9 cellular contexts compared by ENCODE assay signal in genomic region chr15:88788036-88788435, GRCh38. TPM values are rescaled to one million over a fixed set of nuclear protein-coding genes. Genes with fewer than 3 reads are reported as not detected.
"Had no signal": no experiment of that assay in that cellular context is flagged by ENCODE, and none has a peak within 500 bp of the region (broad histone marks: within the 10 kb centered on the region; RNA-seq: fewer than 3 reads in every experiment).

No MANE protein-coding gene starts in this region.

- H3K4me1 ChIP-seq: HAP-1 had no signal

- DNase-seq: HFFc6 had no signal

- H3K4me3 ChIP-seq: GM23338, HAP-1 had no signal

- H3K9me3 ChIP-seq: HAP-1 had no signal

- H3K9me3 Mint-ChIP-seq: GM23338, HFFc6 had no signal

- H3K36me3 Mint-ChIP-seq: IgD-negative memory B cell had no signal

- ATAC-seq: GM23338, HCT116, HepG2 had no signal

- H3K27ac ChIP-seq: HL-60 had no signal

- H3K4me3 Mint-ChIP-seq: GM23338, HFFc6, IgD-negative memory B cell had no signal

- H3K4me2 ChIP-seq: GM23338 had no signal

- H3K27ac Mint-ChIP-seq: GM23338, HFFc6 had no signal

- H3K4me1 Mint-ChIP-seq: IgD-negative memory B cell had no signal

- FAIRE-seq: H1, H54, HepG2 had no signal

- H3K36me3 ChIP-seq: HAP-1 had no signal

- H2AFZ ChIP-seq: GM23338 had no signal

RNA-seq across cellular contexts. Expression of gene ACAN, which starts 15.2 kb away (rescaled TPM):
- total RNA-seq: HepG2 had no signal
- polyA plus RNA-seq: HepG2, IgD-negative memory B cell had no signal
